32 cellular contexts compared by ENCODE assay signal in genomic region chr11:4465411-4465810, GRCh38. TPM values are rescaled to one million over a fixed set of nuclear protein-coding genes. Genes with fewer than 3 reads are reported as not detected.
"Had no signal": no experiment of that assay in that cellular context is flagged by ENCODE, and none has a peak within 500 bp of the region (broad histone marks: within the 10 kb centered on the region; RNA-seq: fewer than 3 reads in every experiment).

No MANE protein-coding gene starts in this region.

- DNase-seq: activated CD4-positive, alpha-beta memory T cell treated with anti-CD3 and anti-CD28 coated beads for 36 hours; activated CD4-positive, alpha-beta T cell treated with anti-CD3 and anti-CD28 coated beads, Interleukin-2, amount 10 ng/mL, durations not matched to agents 7 days and 5 days; activated CD4-positive, CD25-positive, alpha-beta regulatory T cell; activated CD8-positive, alpha-beta memory T cell treated with anti-CD3 and anti-CD28 coated beads for 24 hours; activated gamma-delta T cell; activated naive CD4-positive, alpha-beta T cell treated with anti-CD3 and anti-CD28 coated beads for 36 hours; activated T-cell treated with anti-CD3 and anti-CD28 coated beads, Interleukin-2, amount 50 U/mL, for 48 hours; amygdala; KG1; MV-4-11; NCI-H1092 treated with DMSO at 0.1 percent for 48 hours; NCI-H1417 treated with DMSO at 0.1 percent for 48 hours; NCI-H1694; NCI-H2029; NCI-H2107; NCI-H2171 treated with DMSO at 0.1 percent for 48 hours; NCI-H345; NCI-H510A; NCI-H69; NK-92 treated with Interleukin-12 subunit alpha and Interleukin-12 subunit beta, amount 100 ng/mL, for 24 hours; Peyer's patch; Right ventricle myocardium superior; SJCRH30; SK-N-SH; T-helper 17 cell; T1000 had no signal

- H3K9me3 ChIP-seq: Peyer's patch, SJCRH30, SK-N-SH had no signal

- H3K4me1 Mint-ChIP-seq: activated T-helper 17 cell treated with anti-CD3 and anti-CD28 coated beads, Interleukin-2, amount 50 U/mL, for 72 hours; central memory CD8-positive, alpha-beta T cell; T-helper 17 cell had no signal

- H3K4me2 ChIP-seq: SK-N-SH had no signal

- H3K9me2 ChIP-seq: SK-N-SH had no signal

- H3K27ac ChIP-seq: Peyer's patch, RWPE1, SJCRH30 had no signal

- H3K36me3 ChIP-seq: Peyer's patch, SJCRH30 had no signal

- H3K27me3 ChIP-seq: Peyer's patch, SJCRH30 had no signal

- H3K4me1 ChIP-seq: Peyer's patch, SJCRH30 had no signal

- ATAC-seq: activated T-helper 17 cell treated with anti-CD3 and anti-CD28 coated beads, Interleukin-2, amount 50 U/mL, for 72 hours; T-helper 17 cell had no signal

- H3K36me3 Mint-ChIP-seq: activated CD4-positive, alpha-beta memory T cell treated with anti-CD3 and anti-CD28 coated beads for 36 hours; brain had no signal

- H3K27ac Mint-ChIP-seq: activated CD4-positive, alpha-beta memory T cell treated with anti-CD3 and anti-CD28 coated beads for 36 hours; activated CD4-positive, alpha-beta T cell treated with anti-CD3 and anti-CD28 coated beads, Interleukin-2, amount 10 ng/mL, durations not matched to agents 7 days and 5 days; activated naive CD4-positive, alpha-beta T cell treated with anti-CD3 and anti-CD28 coated beads for 36 hours; activated naive CD8-positive, alpha-beta T cell; brain; T-helper 17 cell had no signal

- H3K4me3 ChIP-seq: Peyer's patch, SJCRH30 had no signal

- H3K9ac ChIP-seq: SK-N-SH had no signal

- H3K4me3 Mint-ChIP-seq: activated CD4-positive, alpha-beta memory T cell treated with anti-CD3 and anti-CD28 coated beads for 36 hours; activated CD4-positive, alpha-beta T cell treated with anti-CD3 and anti-CD28 coated beads, Interleukin-2, amount 10 ng/mL, durations not matched to agents 7 days and 5 days; activated naive CD4-positive, alpha-beta T cell treated with anti-CD3 and anti-CD28 coated beads for 36 hours; activated naive CD8-positive, alpha-beta T cell; activated T-helper 17 cell treated with anti-CD3 and anti-CD28 coated beads, Interleukin-2, amount 50 U/mL, for 72 hours; brain; central memory CD8-positive, alpha-beta T cell; T-helper 17 cell had no signal

RNA-seq across cellular contexts. Expression of gene OR52K2, which starts 16.3 kb away (rescaled TPM):
- total RNA-seq: activated CD4-positive, alpha-beta memory T cell treated with anti-CD3 and anti-CD28 coated beads for 36 hours; activated CD4-positive, alpha-beta T cell treated with anti-CD3 and anti-CD28 coated beads, Interleukin-2, amount 10 ng/mL, durations not matched to agents 7 days and 5 days; activated naive CD4-positive, alpha-beta T cell treated with anti-CD3 and anti-CD28 coated beads for 36 hours; activated T-helper 17 cell treated with anti-CD3 and anti-CD28 coated beads, Interleukin-2, amount 50 U/mL, for 72 hours; MCF 10A; Peyer's patch; Right ventricle myocardium superior; SJCRH30; T-helper 17 cell had no signal
- polyA plus RNA-seq: SK-N-SH had no signal

RNA-seq across cellular contexts. Expression of gene OR52K1, which starts 17.0 kb away (rescaled TPM):
- total RNA-seq: activated CD4-positive, alpha-beta memory T cell treated with anti-CD3 and anti-CD28 coated beads for 36 hours; activated CD4-positive, alpha-beta T cell treated with anti-CD3 and anti-CD28 coated beads, Interleukin-2, amount 10 ng/mL, durations not matched to agents 7 days and 5 days; activated naive CD4-positive, alpha-beta T cell treated with anti-CD3 and anti-CD28 coated beads for 36 hours; MCF 10A; Peyer's patch; Right ventricle myocardium superior; SJCRH30; T-helper 17 cell had no signal
- polyA plus RNA-seq: SK-N-SH had no signal
